ENCODE assay signal across 13 cellular contexts in the genomic region with DNA sequence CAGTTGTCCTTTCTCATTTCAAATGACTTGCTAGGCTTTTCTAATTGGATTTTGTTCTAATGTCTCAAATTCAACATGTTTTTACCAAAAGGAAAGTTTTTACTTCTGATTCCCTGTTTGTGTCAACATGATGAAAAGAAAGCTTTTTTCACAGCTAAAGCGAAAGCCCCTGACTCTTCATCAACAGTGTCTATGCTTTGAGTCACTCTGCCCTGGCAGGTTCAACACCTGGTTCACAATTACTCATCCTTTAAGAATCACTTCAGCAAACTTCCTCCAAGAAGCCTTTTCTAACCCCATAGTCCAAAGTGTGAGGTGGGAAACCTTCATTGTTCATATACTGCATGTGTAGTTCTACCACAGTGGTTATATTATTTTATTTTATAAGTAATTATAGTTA. TPM values are rescaled to one million over a fixed set of nuclear protein-coding genes. Genes with fewer than 3 reads are reported as not detected.
DNase-seq lines count a peak whose midpoint lies in the region; ATAC-seq, FAIRE-seq and TF ChIP-seq lines count a peak whose summit lies in the region.
"Had no signal": no experiment of that assay in that cellular context is flagged by ENCODE, and none has a peak within 500 bp of the region (broad histone marks: within the 10 kb centered on the region; RNA-seq: fewer than 3 reads in every experiment).

No MANE protein-coding gene starts in this region.

- no peaks in the 10 kb centered on the region for H3K27me3 Mint-ChIP-seq in astrocyte (ENCODE audit: low read depth, unreplicated experiment)

- H3K36me3 Mint-ChIP-seq in astrocyte (ENCODE audit: low read depth, unreplicated experiment): no peaks in the 10 kb centered on the region

- H3K4me1 ChIP-seq in astrocyte (ENCODE audit: insufficient read depth, low read length): peaks cover 9% of the 10 kb centered on the region

- H3K9ac ChIP-seq in astrocyte (ENCODE audit: low read length): no peak overlapping the region

- no peaks in the 10 kb centered on the region for H3K36me3 ChIP-seq in astrocyte (ENCODE audit: insufficient read depth, low read length)
- H3K36me3 ChIP-seq: neutrophil had no signal

- no peaks in the 10 kb centered on the region for H3K9me3 ChIP-seq in astrocyte (ENCODE audit: insufficient read depth, low read depth, low read length)
- H3K9me3 ChIP-seq: neutrophil had no signal

- no peak for FAIRE-seq in astrocyte (lab: Jason Lieb, UNC)

- DNase-seq in GM10248 (ENCODE audit: extremely low spot score) (peak; percentile 48), astrocyte (ENCODE audit: low read depth) (peak; percentile 43), DMS153 treated with DMSO at 0.1 percent for 48 hours (lab: John Stamatoyannopoulos, UW; ENCODE audit: unreplicated experiment) (no peak), OCI-M2 (lab: John Stamatoyannopoulos, UW; ENCODE audit: unreplicated experiment) (no peak), NCI-H1694 treated with DMSO at 0.1 percent for 48 hours (lab: John Stamatoyannopoulos, UW) (no peak)
- DNase-seq in NK-92 treated with Interleukin-12 subunit alpha and Interleukin-12 subunit beta, amount 100 ng/mL, for 24 hours (lab: John Stamatoyannopoulos, UW): no peak
- DNase-seq: HFFc6, NCI-H526 had no signal

- no peak overlapping the region for H3K4me2 ChIP-seq in astrocyte (ENCODE audit: low read length)

- no peaks in the 10 kb centered on the region for H3K27me3 ChIP-seq in astrocyte (ENCODE audit: insufficient read depth, low read length)

- no peak overlapping the region for H3K4me3 Mint-ChIP-seq in astrocyte (ENCODE audit: unreplicated experiment)
- H3K4me3 Mint-ChIP-seq: HFFc6 had no signal

- H3K9me3 Mint-ChIP-seq in astrocyte (ENCODE audit: unreplicated experiment): no peaks in the 10 kb centered on the region

- no peak overlapping the region for H3K4me3 ChIP-seq in astrocyte (ENCODE audit: insufficient read depth, low read depth, low read length)

- TF ChIP-seq CTCF in GM10248 (IDR thresholded peaks at IDR 0.05; ENCODE audit: control extremely low read depth, extremely low read depth, low read depth, missing control alignments): no peak
- no peak for TF ChIP-seq CTCF in astrocyte (IDR thresholded peaks at IDR 0.05; ENCODE audit: insufficient read depth, low read depth, low read length)

- peaks cover 40% of the 10 kb centered on the region for H3K4me1 Mint-ChIP-seq in astrocyte (ENCODE audit: low read depth, unreplicated experiment)

- no peak overlapping the region for H3K27ac Mint-ChIP-seq in astrocyte (ENCODE audit: unreplicated experiment)
- H3K27ac Mint-ChIP-seq: HFFc6 had no signal

- POLR2A ChIA-PET in GM10248 (lab: Yijun Ruan, JAX): no interaction called here

- CTCF ChIA-PET in GM10248 (lab: Yijun Ruan, JAX): interaction anchor here (1.1 to 1.8 kb wide), 4 partner anchors 12 to 66 kb away, joined by 3 to 8 read pairs (median 4); no protein-coding TSS in a partner anchor

- H3K27ac ChIP-seq in astrocyte (ENCODE audit: low read depth, low read length): no peak overlapping the region
- H3K27ac ChIP-seq: C4-2B, neutrophil, VCaP had no signal

- H2AFZ ChIP-seq in astrocyte (ENCODE audit: low read depth, low read length): no peak overlapping the region

- H4K20me1 ChIP-seq in astrocyte (ENCODE audit: insufficient read depth, low read length): no peaks in the 10 kb centered on the region

- no peaks in the 10 kb centered on the region for H3K79me2 ChIP-seq in astrocyte (ENCODE audit: insufficient read depth, low read length)

- peak; percentile 84 for ATAC-seq in GM19452 (IDR thresholded peaks at IDR 0.05; ENCODE audit: unreplicated experiment)
- ATAC-seq in HG03045 (IDR thresholded peaks at IDR 0.05; ENCODE audit: unreplicated experiment): peak; percentile 74

RNA-seq across cellular contexts. Expression of a gene that starts 7.6 kb away (rescaled TPM):
- 154 and 168 TPM in 2 replicates for total RNA-seq in astrocyte
- total RNA-seq: HFFc6 had no signal

RNA-seq across cellular contexts. Expression of a gene that starts 42.8 kb away (rescaled TPM):
- 0.29 and 0.64 TPM in 2 replicates for total RNA-seq in astrocyte
- total RNA-seq: HFFc6 had no signal

Comparison
In these comparisons a context has a peak if more than half of its experiments do, and no peak if none do; other contexts are left out.
1. DNase-seq: peak in GM10248 (single experiment) and astrocyte (single experiment); none in NK-92 treated with Interleukin-12 subunit alpha and Interleukin-12 subunit beta, amount 100 ng/mL, for 24 hours (single experiment), DMS153 treated with DMSO at 0.1 percent for 48 hours (single experiment), OCI-M2 (single experiment) and NCI-H1694 treated with DMSO at 0.1 percent for 48 hours (single experiment).